In the genomic region with DNA sequence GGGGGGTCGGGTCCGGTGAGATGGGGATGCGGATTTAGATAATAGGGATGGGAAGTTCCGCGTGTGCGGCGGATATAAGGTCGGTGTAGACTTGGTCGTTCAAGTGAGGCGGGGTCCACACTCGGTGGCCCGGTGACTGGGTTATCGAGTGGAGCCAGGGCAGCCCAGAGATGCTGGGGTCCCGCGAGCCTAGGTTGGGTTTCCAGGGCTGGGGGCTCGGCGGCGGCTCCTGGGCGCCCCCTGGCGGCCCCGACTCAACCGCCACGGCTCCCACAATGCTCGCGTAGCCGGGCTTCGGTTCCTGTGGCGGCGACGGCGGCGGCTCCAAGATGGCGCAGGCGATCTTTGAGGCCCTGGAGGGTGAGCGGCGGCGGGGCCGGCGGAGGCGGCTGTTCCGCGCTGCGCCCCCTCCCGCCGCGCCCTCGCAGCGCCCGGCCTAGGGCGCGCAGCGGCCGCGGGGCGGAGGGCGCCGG, we compare ENCODE assay signal across 8 cellular contexts. TPM values are rescaled to one million over a fixed set of nuclear protein-coding genes. Genes with fewer than 3 reads are reported as not detected.
DNase-seq lines count a peak whose midpoint lies in the region; ATAC-seq and TF ChIP-seq lines count a peak whose summit lies in the region.

TSS of gene ZNF341 (plus strand) at position 304 of the 473 bp plus-strand sequence. CDS start at position 330, 26 bp downstream.

- intact Hi-C loops in CD4-positive, alpha-beta T cell (cut with DNase I, micrococcal nuclease), result loop anchor here (1.0 to 10.0 kb wide), 9 partner anchors 11 to 631 kb away; partner anchors contain the start of genes ACTL10 (in 1 of the 2), C20orf144 (in 1 of the 2), CHMP4B (in 1 of the 2) and EIF2S2 (in 1 of the 2)
- intact Hi-C loops in activated CD8-positive, alpha-beta T cell treated with anti-CD3 and anti-CD28 coated beads for 36 hours (cut with micrococcal nuclease), result loop anchor here (5.0 kb wide), 2 partner anchors 44 to 64 kb away; partner anchors contain the start of genes ACTL10 and E2F1

- H3K27ac ChIP-seq in CD4-positive, alpha-beta T cell (ENCODE audit: low read depth, low read length), result peak within 1 kb of the TSS; percentile 57
- peak within 1 kb of the TSS; percentile 92 to 97 for H3K27ac ChIP-seq in mucosa of rectum (ENCODE audit: low read depth in 2 of 2, low read length in 2 of 2)

- H3K27ac Mint-ChIP-seq in CD4-positive, alpha-beta T cell, result peak within 1 kb of the TSS; percentile 96
- H3K27ac Mint-ChIP-seq in activated CD8-positive, alpha-beta T cell treated with anti-CD3 and anti-CD28 coated beads for 36 hours, result peak within 1 kb of the TSS; percentile 84
- H3K27ac Mint-ChIP-seq in effector memory CD8-positive, alpha-beta T cell, result peak within 1 kb of the TSS; percentile 93 to 94

- H3K27me3 ChIP-seq in CD4-positive, alpha-beta T cell (ENCODE audit: control insufficient read depth, insufficient read depth, low read length), result no peaks in the 10 kb centered on the region
- H3K27me3 ChIP-seq in mucosa of rectum (ENCODE audit: control insufficient read depth in 2 of 2, insufficient read depth in 2 of 2, low read length in 2 of 2), result no peaks in the 10 kb centered on the region

- peak within 1 kb of the TSS; percentile 77 to 84 for H3K9ac ChIP-seq in mucosa of rectum (ENCODE audit: low read depth in 1 of 2, low read length in 2 of 2)

- no peaks in the 10 kb centered on the region for H3K27me3 Mint-ChIP-seq in CD4-positive, alpha-beta T cell
- no peaks in the 10 kb centered on the region for H3K27me3 Mint-ChIP-seq in activated CD8-positive, alpha-beta T cell treated with anti-CD3 and anti-CD28 coated beads for 36 hours
- no peaks in the 10 kb centered on the region for H3K27me3 Mint-ChIP-seq in effector memory CD8-positive, alpha-beta T cell

- peaks cover 22 to 23% of the 10 kb centered on the region in 2 donors for H3K4me1 ChIP-seq in mucosa of rectum (ENCODE audit: control insufficient read depth in 2 of 2, insufficient read depth in 2 of 2, low read length in 2 of 2)

- ATAC-seq in CD4-positive, alpha-beta T cell (ENCODE audit: poor library complexity), result peak; percentile 83
- peak; percentile 71 for ATAC-seq in GM19438 (IDR thresholded peaks at IDR 0.05; ENCODE audit: low read depth, unreplicated experiment)
- peak; percentile 77 for ATAC-seq in HG03521 (IDR thresholded peaks at IDR 0.05; ENCODE audit: unreplicated experiment)
- peak; percentile 89 for ATAC-seq in activated CD8-positive, alpha-beta T cell treated with anti-CD3 and anti-CD28 coated beads for 36 hours
- peak; percentile 83 for ATAC-seq in effector memory CD8-positive, alpha-beta T cell (replicated peaks)

- H3K9me3 ChIP-seq in CD4-positive, alpha-beta T cell (ENCODE audit: control insufficient read depth, low read length), result peaks cover 3% of the 10 kb centered on the region
- peaks cover 2 to 7% of the 10 kb centered on the region in 2 donors for H3K9me3 ChIP-seq in mucosa of rectum (ENCODE audit: control insufficient read depth in 2 of 2, low read length in 2 of 2)

- H3K4me1 Mint-ChIP-seq in CD4-positive, alpha-beta T cell (ENCODE audit: low read depth), result peaks cover 22% of the 10 kb centered on the region
- peaks cover 21% of the 10 kb centered on the region for H3K4me1 Mint-ChIP-seq in activated CD8-positive, alpha-beta T cell treated with anti-CD3 and anti-CD28 coated beads for 36 hours (ENCODE audit: low read depth)
- peaks cover 16 to 18% of the 10 kb centered on the region in 2 donors for H3K4me1 Mint-ChIP-seq in effector memory CD8-positive, alpha-beta T cell (ENCODE audit: low read depth in 2 of 2)

- CTCF ChIA-PET in CD4-positive, alpha-beta T cell (lab: Charles Lee), result interaction anchor here (0.5 to 2.5 kb wide), 7 partner anchors 12 to 288 kb away, joined by 3 to 19 read pairs (median 6); partner anchors contain the start of genes PXMP4 and SNTA1
- CTCF ChIA-PET in activated CD8-positive, alpha-beta T cell treated with anti-CD3 and anti-CD28 coated beads for 36 hours (lab: Charles Lee), result interaction anchor here (0.6 to 2.5 kb wide), 8 partner anchors 8 to 64 kb away, joined by 3 to 24 read pairs (median 4); partner anchors contain the start of genes ACTL10 and PXMP4

- H3K36me3 ChIP-seq in mucosa of rectum (ENCODE audit: control insufficient read depth in 2 of 2, insufficient read depth in 2 of 2, low read length in 2 of 2), result no peaks in the 10 kb centered on the region

- POLR2A ChIA-PET in CD4-positive, alpha-beta T cell (lab: Charles Lee), result interaction anchor here (0.6 to 3.6 kb wide), 21 partner anchors 11 to 1237 kb away, joined by 3 to 53 read pairs (median 7); partner anchors contain the start of genes ACTL10, C20orf144, CBFA2T2 and CDK5RAP1
- POLR2A ChIA-PET in activated CD8-positive, alpha-beta T cell treated with anti-CD3 and anti-CD28 coated beads for 36 hours (lab: Charles Lee), result interaction anchor here (1.0 to 2.5 kb wide), 9 partner anchors 12 to 79 kb away, joined by 3 to 27 read pairs (median 5); partner anchors contain the start of genes ACTL10, CHMP4B and PXMP4

- peaks cover 2% of the 10 kb centered on the region for H3K9me3 Mint-ChIP-seq in CD4-positive, alpha-beta T cell
- H3K9me3 Mint-ChIP-seq in activated CD8-positive, alpha-beta T cell treated with anti-CD3 and anti-CD28 coated beads for 36 hours, result peaks cover 8% of the 10 kb centered on the region
- H3K9me3 Mint-ChIP-seq in effector memory CD8-positive, alpha-beta T cell, result peaks cover 2% of the 10 kb centered on the region in 2 donors

- H3K36me3 Mint-ChIP-seq in CD4-positive, alpha-beta T cell (ENCODE audit: low read depth), result peaks cover 16% of the 10 kb centered on the region
- H3K36me3 Mint-ChIP-seq in activated CD8-positive, alpha-beta T cell treated with anti-CD3 and anti-CD28 coated beads for 36 hours (ENCODE audit: low read depth), result peaks cover 12% of the 10 kb centered on the region
- H3K36me3 Mint-ChIP-seq in effector memory CD8-positive, alpha-beta T cell (ENCODE audit: insufficient read depth), result peaks cover 9% of the 10 kb centered on the region

- peak; percentile 76 for TF ChIP-seq CTCF in CD4-positive, alpha-beta T cell (IDR thresholded peaks at IDR 0.05)
- peak; percentile 78 for TF ChIP-seq CTCF in activated CD8-positive, alpha-beta T cell treated with anti-CD3 and anti-CD28 coated beads for 36 hours (IDR thresholded peaks at IDR 0.05)

- H3K4me3 ChIP-seq in mucosa of rectum (ENCODE audit: low read length in 2 of 2), result peak within 1 kb of the TSS; percentile 74 to 86

- peak; percentile 80 to 90 (median 86) for DNase-seq in CD4-positive, alpha-beta T cell
- DNase-seq in NCI-H82 (lab: John Stamatoyannopoulos, UW), result peak; percentile 97
- DNase-seq in activated CD8-positive, alpha-beta T cell treated with anti-CD3 and anti-CD28 coated beads for 36 hours, result peak; percentile 90
- peak in 2 of 3 experiments; percentile 83 to 90 for DNase-seq in effector memory CD8-positive, alpha-beta T cell
- peak; percentile 77 for DNase-seq in stimulated activated CD8-positive, alpha-beta memory T cell treated with anti-CD3 and anti-CD28 coated beads, Interleukin-4, amount 100 ng/mL, for 24 hours (ENCODE audit: low read depth)

- peak within 1 kb of the TSS; percentile 93 for H3K4me3 Mint-ChIP-seq in CD4-positive, alpha-beta T cell
- peak within 1 kb of the TSS; percentile 79 for H3K4me3 Mint-ChIP-seq in activated CD8-positive, alpha-beta T cell treated with anti-CD3 and anti-CD28 coated beads for 36 hours
- peak within 1 kb of the TSS; percentile 89 to 92 for H3K4me3 Mint-ChIP-seq in effector memory CD8-positive, alpha-beta T cell

RNA-seq across cellular contexts. Expression of gene ZNF341, which starts in this region (rescaled TPM):
- total RNA-seq in CD4-positive, alpha-beta T cell, result 1 to 10 TPM; 2.1 to 2.7 TPM
- total RNA-seq in activated CD8-positive, alpha-beta T cell treated with anti-CD3 and anti-CD28 coated beads for 36 hours, result 1 to 10 TPM; 4.3 to 5.0 TPM

Comparison
In these comparisons a context has a peak if more than half of its experiments do, and no peak if none do; other contexts are left out.
1. Peak in every context shown above with its lines: DNase-seq, ATAC-seq, H3K4me3 ChIP-seq and H3K27ac ChIP-seq.